15 cellular contexts compared by ENCODE assay signal in genomic region chr4:99394913-99395312, GRCh38. TPM values are rescaled to one million over a fixed set of nuclear protein-coding genes. Genes with fewer than 3 reads are reported as not detected.
A peak's percentile ranks its signal among the peaks of the same experiment; 100 is the strongest.
DNase-seq lines count a peak whose midpoint lies in the region; ATAC-seq and TF ChIP-seq lines count a peak whose summit lies in the region.
"Had no signal": no experiment of that assay in that cellular context is flagged by ENCODE, and none has a peak within 500 bp of the region (broad histone marks: within the 10 kb centered on the region; RNA-seq: fewer than 3 reads in every experiment).

No MANE protein-coding gene starts in this region.

- H3K27me3 ChIP-seq in right atrium auricular region (no peaks in the 10 kb centered on the region), rectal smooth muscle tissue (ENCODE audit: control insufficient read depth, insufficient read depth, low read length) (no peaks in the 10 kb centered on the region), WERI-Rb-1 (ENCODE audit: insufficient read depth, low read depth, severe bottlenecking) (no peaks in the 10 kb centered on the region)

- no peaks in the 10 kb centered on the region for H3K4me1 Mint-ChIP-seq in activated naive CD4-positive, alpha-beta T cell treated with anti-CD3 and anti-CD28 coated beads for 36 hours (ENCODE audit: low read depth)

- CTCF ChIA-PET in activated naive CD4-positive, alpha-beta T cell treated with anti-CD3 and anti-CD28 coated beads for 36 hours (lab: Charles Lee): no interaction called here

- no peak overlapping the region for H3K4me3 Mint-ChIP-seq in activated naive CD4-positive, alpha-beta T cell treated with anti-CD3 and anti-CD28 coated beads for 36 hours

- H3K9me3 Mint-ChIP-seq in activated naive CD4-positive, alpha-beta T cell treated with anti-CD3 and anti-CD28 coated beads for 36 hours: no peaks in the 10 kb centered on the region

- H3K4me3 ChIP-seq in right atrium auricular region: no peak overlapping the region
- H3K4me3 ChIP-seq in rectal smooth muscle tissue (ENCODE audit: low read length): no peak overlapping the region
- no peak overlapping the region for H3K4me3 ChIP-seq in WERI-Rb-1 (ENCODE audit: low read depth, low read length)

- H3K27me3 Mint-ChIP-seq in activated naive CD4-positive, alpha-beta T cell treated with anti-CD3 and anti-CD28 coated beads for 36 hours (ENCODE audit: low read depth): peaks cover 3% of the 10 kb centered on the region

- peaks cover 0 to 23% of the 10 kb centered on the region in 2 donors for H3K9me3 ChIP-seq in right atrium auricular region
- H3K9me3 ChIP-seq in WERI-Rb-1 (ENCODE audit: severe bottlenecking): peaks cover 2% of the 10 kb centered on the region

- H3K27ac Mint-ChIP-seq in activated naive CD4-positive, alpha-beta T cell treated with anti-CD3 and anti-CD28 coated beads for 36 hours: no peak overlapping the region

- DNase-seq in AG20443 (ENCODE audit: low spot score) (peak; percentile 17), astrocyte of the hippocampus (ENCODE audit: low read depth, low spot score) (peak; percentile 29), right atrium auricular region (ENCODE audit: low spot score) (no peak), DMS153 treated with DMSO at 0.1 percent for 48 hours (lab: John Stamatoyannopoulos, UW; ENCODE audit: unreplicated experiment) (no peak), WERI-Rb-1 (no peak)
- no peak for DNase-seq in activated naive CD4-positive, alpha-beta T cell treated with anti-CD3 and anti-CD28 coated beads for 36 hours
- DNase-seq: NCI-H187 treated with DMSO at 0.1 percent for 48 hours; NCI-H526 treated with DMSO at 0.1 percent for 48 hours; stimulated activated CD4-positive, alpha-beta T cell treated with anti-CD3 and anti-CD28 coated beads, Interleukin-15, amount 100 ng/mL, for 24 hours had no signal

- H3K27ac ChIP-seq in right atrium auricular region (peak overlapping the region; percentile 67 to 83), rectal smooth muscle tissue (ENCODE audit: low read depth, low read length) (peak overlapping the region; percentile 23), WERI-Rb-1 (no peak overlapping the region)

- no peak for ATAC-seq in GM21825 (IDR thresholded peaks at IDR 0.05; ENCODE audit: unreplicated experiment)

- intact Hi-C loops in activated naive CD4-positive, alpha-beta T cell treated with anti-CD3 and anti-CD28 coated beads for 36 hours (cut with micrococcal nuclease): no loop called here

- peaks cover 0 to 9% of the 10 kb centered on the region in 2 donors for H3K4me1 ChIP-seq in right atrium auricular region
- peaks cover 4% of the 10 kb centered on the region for H3K4me1 ChIP-seq in rectal smooth muscle tissue (ENCODE audit: control insufficient read depth, insufficient read depth, low read length)

- no peaks in the 10 kb centered on the region for H3K36me3 Mint-ChIP-seq in activated naive CD4-positive, alpha-beta T cell treated with anti-CD3 and anti-CD28 coated beads for 36 hours (ENCODE audit: low read depth)

- no peak overlapping the region for H3K9ac ChIP-seq in rectal smooth muscle tissue (ENCODE audit: low read length)

- H3K36me3 ChIP-seq in right atrium auricular region (no peaks in the 10 kb centered on the region), rectal smooth muscle tissue (ENCODE audit: control insufficient read depth, insufficient read depth, low read length) (no peaks in the 10 kb centered on the region), WERI-Rb-1 (no peaks in the 10 kb centered on the region)

- TF ChIP-seq CTCF in right atrium auricular region (IDR thresholded peaks at IDR 0.05) (no peak), WERI-Rb-1 (IDR thresholded peaks at IDR 0.05; ENCODE audit: low read depth, low read length) (no peak)

RNA-seq across cellular contexts. Expression of gene ADH7, which starts 40.2 kb away (rescaled TPM):
- not detected for total RNA-seq in right atrium auricular region
- total RNA-seq in activated naive CD4-positive, alpha-beta T cell treated with anti-CD3 and anti-CD28 coated beads for 36 hours: not detected
- total RNA-seq: HT1080, mononuclear cell, omental fat pad, temporal lobe had no signal

RNA-seq across cellular contexts. Expression of gene ADH1C, which starts 42.4 kb away (rescaled TPM):
- total RNA-seq in right atrium auricular region: 10 to 100 TPM in 1 of 2 donors, 1 to 10 TPM in 1; 4.9 to 12.0 TPM
- not detected for total RNA-seq in activated naive CD4-positive, alpha-beta T cell treated with anti-CD3 and anti-CD28 coated beads for 36 hours
- total RNA-seq: HT1080, mononuclear cell had no signal

Comparison
In these comparisons a context has a peak if more than half of its experiments do, and no peak if none do; other contexts are left out.
1. DNase-seq: peak in AG20443 (single experiment) and astrocyte of the hippocampus (single experiment); none in right atrium auricular region (single experiment), DMS153 treated with DMSO at 0.1 percent for 48 hours (single experiment), activated naive CD4-positive, alpha-beta T cell treated with anti-CD3 and anti-CD28 coated beads for 36 hours (single experiment) and WERI-Rb-1 (single experiment).
2. RNA of gene ADH1C, which starts 42.4 kb away (total RNA-seq): 4.9 to 12.0 TPM in right atrium auricular region; not detected in activated naive CD4-positive, alpha-beta T cell treated with anti-CD3 and anti-CD28 coated beads for 36 hours; every median in the first group is over 4 times any median in the second.